ENCODE assay signal across 8 cellular contexts in genomic region chr17:19362293-19363113, GRCh38. TPM values are rescaled to one million over a fixed set of nuclear protein-coding genes. Genes with fewer than 3 reads are reported as not detected.
DNase-seq lines count a peak whose midpoint lies in the region; ATAC-seq and TF ChIP-seq lines count a peak whose summit lies in the region.

TSS of gene B9D1 (minus strand) at chr17:19362723. CDS start at chr17:19362569, 154 bp downstream.

- DNase-seq in DMS79 (lab: John Stamatoyannopoulos, UW) (peak; percentile 69), KBM-7 (peak; percentile 94), Peyer's patch (peak; percentile 92 to 98 (median 97)), fibroblast of mammary gland (ENCODE audit: low read depth) (peak; percentile 88)
- peak; percentile 89 to 99 (median 93) for DNase-seq in naive thymus-derived CD8-positive, alpha-beta T cell
- peak; percentile 93 to 100 (median 95) for DNase-seq in stimulated activated naive CD4-positive, alpha-beta T cell (lab: John Stamatoyannopoulos, UW)

- no peaks in the 10 kb centered on the region for H3K27me3 ChIP-seq in Peyer's patch

- peaks cover 5% of the 10 kb centered on the region for H3K4me1 Mint-ChIP-seq in activated T-helper 17 cell treated with anti-CD3 and anti-CD28 coated beads, Interleukin-2, amount 50 U/mL, for 72 hours
- peaks cover 3 to 17% (median 7%) of the 10 kb centered on the region in 4 donors for H3K4me1 Mint-ChIP-seq in naive thymus-derived CD8-positive, alpha-beta T cell

- peak; percentile 60 for ATAC-seq in GM21717 (IDR thresholded peaks at IDR 0.05; ENCODE audit: unreplicated experiment)
- ATAC-seq in activated T-helper 17 cell treated with anti-CD3 and anti-CD28 coated beads, Interleukin-2, amount 50 U/mL, for 72 hours (replicated peaks) = peak; percentile 91
- peak; percentile 85 to 88 for ATAC-seq in naive thymus-derived CD8-positive, alpha-beta T cell

- TF ChIP-seq POLR2A in Peyer's patch (IDR thresholded peaks at IDR 0.05) = peak in 1 of 2 donors; percentile 55

- peaks cover 0 to 9% (median 3%) of the 10 kb centered on the region in 4 donors for H3K4me1 ChIP-seq in Peyer's patch

- H3K36me3 ChIP-seq in Peyer's patch = no peaks in the 10 kb centered on the region

- TF ChIP-seq CTCF in Peyer's patch (IDR thresholded peaks at IDR 0.05) (peak; percentile 97 to 100 (median 100)), fibroblast of mammary gland (conservative IDR thresholded peaks at IDR 0.05; ENCODE audit: control insufficient read depth, insufficient read depth, low read depth, low read length) (peak; percentile 78)

- in situ Hi-C loops in KBM-7 (cut with MboI; ENCODE audit: low pct_unique_long_range_greater_than_20kb, low sequenced_read_pairs) = loop anchor here (10.0 kb wide), 2 partner anchors 52 to 82 kb away; partner anchors contain the start of gene RNF112

- no peaks in the 10 kb centered on the region for H3K9me3 Mint-ChIP-seq in activated T-helper 17 cell treated with anti-CD3 and anti-CD28 coated beads, Interleukin-2, amount 50 U/mL, for 72 hours
- H3K9me3 Mint-ChIP-seq in naive thymus-derived CD8-positive, alpha-beta T cell = peaks cover 0 to 2% (median 0%) of the 10 kb centered on the region in 9 donors

- POLR2A ChIA-PET in naive thymus-derived CD8-positive, alpha-beta T cell (lab: Charles Lee) = interaction anchor here (0.6 to 2.7 kb wide), 8 partner anchors 8 to 437 kb away, joined by 3 to 42 read pairs (median 6); partner anchors contain the start of genes ALDH3A2 and MAPK7

- H3K4me3 ChIP-seq in Peyer's patch (peak within 1 kb of the TSS; percentile 51 to 76 (median 73)), fibroblast of mammary gland (ENCODE audit: control insufficient read depth, low read depth, low read length) (peak within 1 kb of the TSS; percentile 71)

- no peaks in the 10 kb centered on the region for H3K36me3 Mint-ChIP-seq in activated T-helper 17 cell treated with anti-CD3 and anti-CD28 coated beads, Interleukin-2, amount 50 U/mL, for 72 hours (ENCODE audit: low read depth)
- H3K36me3 Mint-ChIP-seq in naive thymus-derived CD8-positive, alpha-beta T cell = no peaks in the 10 kb centered on the region

- peak within 1 kb of the TSS; percentile 48 to 93 (median 83) for H3K27ac ChIP-seq in Peyer's patch

- H3K4me3 Mint-ChIP-seq in activated T-helper 17 cell treated with anti-CD3 and anti-CD28 coated beads, Interleukin-2, amount 50 U/mL, for 72 hours = peak within 1 kb of the TSS; percentile 82
- peak within 1 kb of the TSS; percentile 81 to 97 (median 92) for H3K4me3 Mint-ChIP-seq in naive thymus-derived CD8-positive, alpha-beta T cell

- no peaks in the 10 kb centered on the region for H3K9me3 ChIP-seq in Peyer's patch

- peaks cover 18% of the 10 kb centered on the region for H3K27me3 Mint-ChIP-seq in activated T-helper 17 cell treated with anti-CD3 and anti-CD28 coated beads, Interleukin-2, amount 50 U/mL, for 72 hours
- H3K27me3 Mint-ChIP-seq in naive thymus-derived CD8-positive, alpha-beta T cell = peaks cover 10 to 46% (median 18%) of the 10 kb centered on the region in 5 donors

- no peak within 1 kb of the TSS for H3K27ac Mint-ChIP-seq in activated T-helper 17 cell treated with anti-CD3 and anti-CD28 coated beads, Interleukin-2, amount 50 U/mL, for 72 hours
- peak within 1 kb of the TSS; percentile 25 to 94 (median 88) for H3K27ac Mint-ChIP-seq in naive thymus-derived CD8-positive, alpha-beta T cell

RNA-seq across cellular contexts. Expression of gene B9D1, which starts in this region (rescaled TPM):
- total RNA-seq in Peyer's patch = 10 to 100 TPM in 1 of 4 donors, 1 to 10 TPM in 2, not detected in 1; 4.5 to 15.7 (median 5.6) TPM
- 1 to 10 TPM; 2.8 to 3.4 TPM for total RNA-seq in activated T-helper 17 cell treated with anti-CD3 and anti-CD28 coated beads, Interleukin-2, amount 50 U/mL, for 72 hours
- 1 to 10 TPM; 1.9 to 3.1 TPM for total RNA-seq in naive thymus-derived CD8-positive, alpha-beta T cell
- 1 to 10 TPM in 1 of 3 donors, under 1 TPM in 2; 0.75 to 1.8 (median 0.91) TPM for polyA plus RNA-seq in naive thymus-derived CD8-positive, alpha-beta T cell

Comparison
In these comparisons a context has a peak if more than half of its experiments do, and no peak if none do; other contexts are left out.
1. Peak in every context shown above with its lines: DNase-seq, ATAC-seq, H3K4me3 ChIP-seq and H3K27ac ChIP-seq.